21 cellular contexts compared by ENCODE assay signal in genomic region chr16:86193528-86194193, GRCh38.
"Had no signal": no experiment of that assay in that cellular context is flagged by ENCODE, and none has a peak within 500 bp of the region (broad histone marks: within the 10 kb centered on the region; RNA-seq: fewer than 3 reads in every experiment).

No MANE protein-coding gene starts in this region.

- H3K4me3 Mint-ChIP-seq: activated B cell treated with CpG ODN at 0.5 μM for 24 hours; activated CD4-positive, alpha-beta T cell treated with anti-CD3 and anti-CD28 coated beads for 36 hours; activated naive CD8-positive, alpha-beta T cell treated with anti-CD3 and anti-CD28 coated beads for 36 hours; activated T-cell treated with anti-CD3 and anti-CD28 coated beads, Interleukin-2, amount 50 U/mL, for 4 hours; central memory CD8-positive, alpha-beta T cell; natural killer cell treated with Interleukin-12 subunit alpha and Interleukin-12 subunit beta and Interleukin-15 and Interleukin-18, amount 100 ng/mL, for 72 hours; stimulated activated naive CD8-positive, alpha-beta T cell treated with anti-CD3 and anti-CD28 coated beads, Interleukin-15, amount 100 ng/mL, for 72 hours; T-helper 1 cell treated with Interleukin-12 subunit alpha and Interleukin-12 subunit beta and Interleukin-4 antibody, amounts not matched to agents 30 μg/mL and 1 μg/mL, for 36 hours had no signal

- H3K4me1 ChIP-seq: heart left ventricle, pancreas, psoas muscle, right atrium auricular region had no signal

- H3K4me3 ChIP-seq: heart left ventricle, pancreas, psoas muscle, right atrium auricular region had no signal

- H3K9me3 Mint-ChIP-seq: activated B cell treated with CpG ODN at 0.5 μM for 24 hours; activated naive CD8-positive, alpha-beta T cell treated with anti-CD3 and anti-CD28 coated beads for 36 hours; activated T-cell treated with anti-CD3 and anti-CD28 coated beads, Interleukin-2, amount 50 U/mL, for 4 hours; central memory CD8-positive, alpha-beta T cell; natural killer cell treated with Interleukin-12 subunit alpha and Interleukin-12 subunit beta and Interleukin-15 and Interleukin-18, amount 100 ng/mL, for 72 hours; stimulated activated naive CD8-positive, alpha-beta T cell treated with anti-CD3 and anti-CD28 coated beads, Interleukin-15, amount 100 ng/mL, for 72 hours; T-helper 1 cell treated with Interleukin-12 subunit alpha and Interleukin-12 subunit beta and Interleukin-4 antibody, amounts not matched to agents 30 μg/mL and 1 μg/mL, for 36 hours had no signal

- H3K36me3 ChIP-seq: heart left ventricle, pancreas, right atrium auricular region had no signal

- ATAC-seq: activated CD4-positive, alpha-beta T cell treated with anti-CD3 and anti-CD28 coated beads for 36 hours; activated T-cell treated with anti-CD3 and anti-CD28 coated beads, Interleukin-2, amount 50 U/mL, for 4 hours; heart left ventricle; left cardiac atrium; pancreas; psoas muscle; stimulated activated naive CD8-positive, alpha-beta T cell treated with anti-CD3 and anti-CD28 coated beads, Interleukin-15, amount 100 ng/mL, for 72 hours had no signal

- H3K27ac ChIP-seq: heart left ventricle, pancreas, psoas muscle, right atrium auricular region had no signal

- DNase-seq: activated B cell treated with CpG ODN at 0.5 μM for 24 hours; activated CD4-positive, alpha-beta T cell treated with anti-CD3 and anti-CD28 coated beads for 36 hours; activated CD4-positive, alpha-beta T cell treated with anti-CD3 and anti-CD28 coated beads, Interleukin-2, amount 50 U/mL, for 4 hours; activated CD8-positive, alpha-beta memory T cell treated with anti-CD3 and anti-CD28 coated beads, Interleukin-2, amount 50 U/mL, for 48 hours; activated naive CD4-positive, alpha-beta T cell treated with Interleukin-2 at 50 U/mL for 16 hours; activated naive CD8-positive, alpha-beta T cell treated with anti-CD3 and anti-CD28 coated beads for 36 hours; activated T-cell treated with anti-CD3 and anti-CD28 coated beads, Interleukin-2, amount 50 U/mL, for 4 hours; effector memory CD4-positive, alpha-beta T cell; heart left ventricle; left cardiac atrium; midbrain; pancreas; psoas muscle; stimulated activated CD4-positive, alpha-beta T cell treated with anti-CD3 and anti-CD28 coated beads, Interleukin-12 subunit alpha, Interleukin-12 subunit beta, amount 100 ng/mL, for 4 hours; stimulated activated naive CD8-positive, alpha-beta T cell treated with anti-CD3 and anti-CD28 coated beads, Interleukin-15, amount 100 ng/mL, for 72 hours; T1000; trophoblast cell had no signal

- H3K9me3 ChIP-seq: heart left ventricle, pancreas, psoas muscle, right atrium auricular region had no signal

- H3K4me1 Mint-ChIP-seq: activated B cell treated with CpG ODN at 0.5 μM for 24 hours; activated CD4-positive, alpha-beta T cell treated with anti-CD3 and anti-CD28 coated beads for 36 hours; activated naive CD8-positive, alpha-beta T cell treated with anti-CD3 and anti-CD28 coated beads for 36 hours; central memory CD8-positive, alpha-beta T cell; stimulated activated naive CD8-positive, alpha-beta T cell treated with anti-CD3 and anti-CD28 coated beads, Interleukin-15, amount 100 ng/mL, for 72 hours had no signal

- H3K36me3 Mint-ChIP-seq: activated naive CD8-positive, alpha-beta T cell treated with anti-CD3 and anti-CD28 coated beads for 36 hours; natural killer cell treated with Interleukin-12 subunit alpha and Interleukin-12 subunit beta and Interleukin-15 and Interleukin-18, amount 100 ng/mL, for 72 hours had no signal

- H3K27ac Mint-ChIP-seq: activated B cell treated with CpG ODN at 0.5 μM for 24 hours; activated CD4-positive, alpha-beta T cell treated with anti-CD3 and anti-CD28 coated beads for 36 hours; activated naive CD8-positive, alpha-beta T cell treated with anti-CD3 and anti-CD28 coated beads for 36 hours; natural killer cell treated with Interleukin-12 subunit alpha and Interleukin-12 subunit beta and Interleukin-15 and Interleukin-18, amount 100 ng/mL, for 72 hours; stimulated activated naive CD8-positive, alpha-beta T cell treated with anti-CD3 and anti-CD28 coated beads, Interleukin-15, amount 100 ng/mL, for 72 hours; T-helper 1 cell treated with Interleukin-12 subunit alpha and Interleukin-12 subunit beta and Interleukin-4 antibody, amounts not matched to agents 30 μg/mL and 1 μg/mL, for 36 hours had no signal
